In the genomic region with DNA sequence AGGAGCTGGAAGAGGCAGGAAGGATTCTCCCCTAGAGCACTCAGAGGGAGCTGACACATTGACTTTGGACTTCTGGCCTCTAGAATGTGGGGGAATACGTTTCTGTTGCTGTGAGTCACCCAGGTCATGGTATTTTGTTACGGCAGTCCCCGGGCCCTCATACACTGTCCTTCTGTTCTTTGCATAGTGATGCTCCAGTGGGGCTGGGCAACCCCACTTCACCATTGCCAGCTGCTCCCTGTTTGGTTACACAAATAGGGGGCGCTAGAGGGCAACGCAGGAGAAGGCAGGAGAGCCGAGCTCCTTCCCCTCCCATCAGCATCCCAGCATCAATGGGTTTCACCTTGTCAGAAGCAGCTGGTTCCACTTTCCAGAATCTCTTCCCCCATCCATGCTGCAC, we compare ENCODE assay signal across 9 cellular contexts.
DNase-seq lines count a peak whose midpoint lies in the region; ATAC-seq and TF ChIP-seq lines count a peak whose summit lies in the region.
"Had no signal": no experiment of that assay in that cellular context is flagged by ENCODE, and none has a peak within 500 bp of the region (broad histone marks: within the 10 kb centered on the region; RNA-seq: fewer than 3 reads in every experiment).

No MANE protein-coding gene starts in this region.

- no peak for TF ChIP-seq POLR2A in thyroid gland (IDR thresholded peaks at IDR 0.05)

- no peaks in the 10 kb centered on the region for H3K4me1 ChIP-seq in A673 (ENCODE audit: insufficient read depth, low read length, poor library complexity, severe bottlenecking)
- H3K4me1 ChIP-seq in foreskin keratinocyte: no peaks in the 10 kb centered on the region
- H3K4me1 ChIP-seq in thyroid gland: no peaks in the 10 kb centered on the region

- WGBS in thyroid gland, 2 donors: 35 to 42% methylated on average over 6 of the region's 6 CpGs

- H3K9me3 ChIP-seq in A673 (ENCODE audit: low read depth, low read length, poor library complexity, severe bottlenecking) (no peaks in the 10 kb centered on the region), thyroid gland (no peaks in the 10 kb centered on the region)

- H3K27me3 ChIP-seq in A673 (replicated peaks; ENCODE audit: insufficient read depth, low read depth, low read length, poor library complexity) (peaks cover 49% of the 10 kb centered on the region), foreskin keratinocyte (no peaks in the 10 kb centered on the region), thyroid gland (no peaks in the 10 kb centered on the region)

- BruUV-seq in A673 (replicated peaks; lab: Mats Ljungman, UMichigan): no TSS peak

- H3K36me3 ChIP-seq in A673 (ENCODE audit: insufficient read depth, low read length, poor library complexity, severe bottlenecking) (no peaks in the 10 kb centered on the region), thyroid gland (no peaks in the 10 kb centered on the region)

- POLR2A ChIA-PET in A673 (lab: Charles Lee; ENCODE audit: low non-redundant PET): no interaction called here

- CTCF ChIA-PET in A673 (lab: Charles Lee): interaction anchor here (0.7 to 0.9 kb wide), 2 partner anchors 265 to 266 kb away, joined by 3 to 5 read pairs; no protein-coding TSS in a partner anchor

- no peak for ATAC-seq in foreskin keratinocyte
- ATAC-seq in GM21529 (IDR thresholded peaks at IDR 0.05; ENCODE audit: unreplicated experiment): no peak

- intact Hi-C loops in A673 (cut with micrococcal nuclease; ENCODE audit: unreplicated experiment) (no loop called here), thyroid gland (cut with DNase I) (no loop called here)

- no peak overlapping the region for H3K27ac ChIP-seq in A673 (ENCODE audit: low read depth, low read length, poor library complexity, severe bottlenecking)
- no peak overlapping the region for H3K27ac ChIP-seq in foreskin keratinocyte
- H3K27ac ChIP-seq in thyroid gland: no peak overlapping the region

- no peak overlapping the region for H3K4me3 ChIP-seq in A673 (ENCODE audit: low read depth, low read length, poor library complexity, severe bottlenecking)
- no peak overlapping the region for H3K4me3 ChIP-seq in GM12864 (ENCODE audit: low read depth, low read length)
- H3K4me3 ChIP-seq in thyroid gland (replicated peaks in 1 of 3): no peak overlapping the region

- DNase-seq in A673 (ENCODE audit: low spot score): peak; percentile 32
- no peak for DNase-seq in GM12864 (ENCODE audit: low read depth)
- peak; percentile 42 for DNase-seq in RPMI7951 (ENCODE audit: low read depth)
- no peak for DNase-seq in foreskin keratinocyte
- no peak for DNase-seq in thyroid gland
- no peak for DNase-seq in OCI-M2 (lab: John Stamatoyannopoulos, UW; ENCODE audit: unreplicated experiment)
- no peak for DNase-seq in globus pallidus (ENCODE audit: low spot score)
- DNase-seq: T-helper 9 cell had no signal

- TF ChIP-seq CTCF in A673 (conservative IDR thresholded peaks at IDR 0.05; ENCODE audit: low read depth, low read length): peak; percentile 53
- peak; percentile 43 for TF ChIP-seq CTCF in GM12864 (IDR thresholded peaks at IDR 0.05; ENCODE audit: low read depth, low read length, missing control alignments)
- TF ChIP-seq CTCF in foreskin keratinocyte (conservative IDR thresholded peaks at IDR 0.05): peak; percentile 2
- TF ChIP-seq CTCF in thyroid gland (IDR thresholded peaks at IDR 0.05): peak in 1 of 6 experiments; percentile 21

Comparison
In these comparisons a context has a peak if more than half of its experiments do, and no peak if none do; other contexts are left out.
1. DNase-seq: peak in A673 (single experiment) and RPMI7951 (single experiment); none in GM12864 (single experiment), foreskin keratinocyte (0 of 2), thyroid gland (0 of 2), OCI-M2 (single experiment) and globus pallidus (single experiment).